15 cellular contexts compared by ENCODE assay signal in the genomic region with DNA sequence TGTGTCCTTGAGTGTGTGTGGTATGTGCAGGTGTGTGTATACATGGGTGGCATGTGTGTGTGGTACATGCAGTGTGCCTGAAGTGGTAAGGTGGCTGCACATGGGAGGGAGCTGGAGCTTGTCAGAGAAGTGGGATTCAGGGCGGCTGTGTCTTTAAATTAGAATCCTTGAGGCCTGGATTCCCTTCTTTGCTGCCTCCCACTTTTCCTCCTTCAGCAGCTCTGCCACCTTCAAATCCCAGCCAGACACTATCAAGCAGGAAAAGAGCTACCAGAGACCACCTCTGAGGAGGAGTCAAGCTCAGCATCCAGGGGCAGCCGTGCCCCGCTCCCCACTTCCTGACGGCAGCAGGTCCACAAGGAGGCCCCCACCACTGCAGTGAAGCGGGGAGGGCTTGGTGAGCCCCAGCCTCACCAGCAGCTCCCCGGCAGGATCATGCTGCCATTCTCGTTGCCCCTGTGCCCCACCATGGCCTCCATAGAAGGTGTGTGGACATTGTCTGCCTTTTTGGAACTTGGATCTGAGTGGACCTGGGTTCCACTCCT.
DNase-seq lines count a peak whose midpoint lies in the region; ATAC-seq and TF ChIP-seq lines count a peak whose summit lies in the region.
"Had no signal": no experiment of that assay in that cellular context is flagged by ENCODE, and none has a peak within 500 bp of the region (broad histone marks: within the 10 kb centered on the region; RNA-seq: fewer than 3 reads in every experiment).

No MANE protein-coding gene starts in this region.

- no peaks in the 10 kb centered on the region for H4K20me1 ChIP-seq in GM23338 (replicated peaks; ENCODE audit: insufficient read depth)

- H3K27ac Mint-ChIP-seq in GM23338 (no peak overlapping the region), nephron progenitor cell (peak overlapping the region; percentile 76)
- H3K27ac Mint-ChIP-seq: CD14-positive monocyte; CD8-positive, alpha-beta T cell; H9 had no signal

- no peaks in the 10 kb centered on the region for H3F3A ChIP-seq in GM23338 (replicated peaks; ENCODE audit: low read depth)

- TF ChIP-seq CTCF in GM23338 (conservative IDR thresholded peaks at IDR 0.05; ENCODE audit: low read depth in 2 of 2) (no peak), WERI-Rb-1 (IDR thresholded peaks at IDR 0.05; ENCODE audit: low read depth, low read length) (no peak), nephron progenitor cell (IDR thresholded peaks at IDR 0.05) (no peak), spleen (IDR thresholded peaks at IDR 0.05 in 8 of 11, conservative IDR thresholded peaks at IDR 0.05 in 3 of 11) (no peak)

- no peaks in the 10 kb centered on the region; the same call in 2 of the 3 replicates for H3K36me3 Mint-ChIP-seq in GM23338 (ENCODE audit: low read depth)
- H3K36me3 Mint-ChIP-seq in nephron progenitor cell (ENCODE audit: low read depth), result no peaks in the 10 kb centered on the region
- H3K36me3 Mint-ChIP-seq: CD14-positive monocyte; CD8-positive, alpha-beta T cell had no signal

- H3K27ac ChIP-seq in GM23338 (ENCODE audit: low read depth), result no peak overlapping the region
- H3K27ac ChIP-seq in WERI-Rb-1, result peak overlapping the region; percentile 82
- H3K27ac ChIP-seq in spleen, result no peak overlapping the region

- no peak for TF ChIP-seq POLR2A in spleen (IDR thresholded peaks at IDR 0.05)

- intact Hi-C loops in spleen (cut with DNase I; ENCODE audit: low total_unique reads), result no loop called here

- ATAC-seq in GM23338, result no peak
- no peak for ATAC-seq in GM19328 (IDR thresholded peaks at IDR 0.05; ENCODE audit: unreplicated experiment)
- ATAC-seq: CD8-positive, alpha-beta T cell; K562 had no signal

- H3K4me1 ChIP-seq in GM23338 (ENCODE audit: insufficient read depth) (peaks cover 13% of the 10 kb centered on the region), spleen (no peaks in the 10 kb centered on the region)
- H3K4me1 ChIP-seq: BE2C had no signal

- H3K4me2 ChIP-seq in GM23338, result no peak overlapping the region

- H3K9me3 Mint-ChIP-seq in GM23338 (no peaks in the 10 kb centered on the region), nephron progenitor cell (no peaks in the 10 kb centered on the region)
- H3K9me3 Mint-ChIP-seq: CD8-positive, alpha-beta T cell; H9 had no signal

- H3K4me1 Mint-ChIP-seq in GM23338 (peaks cover 11% of the 10 kb centered on the region), nephron progenitor cell (peaks cover 57% of the 10 kb centered on the region)

- peak overlapping the region; percentile 81; the same call in 1 of the 2 replicates for H2AFZ ChIP-seq in GM23338

- H3K4me3 ChIP-seq in GM23338 (no peak overlapping the region), WERI-Rb-1 (ENCODE audit: low read depth, low read length) (no peak overlapping the region), spleen (no peak overlapping the region)
- H3K4me3 ChIP-seq: K562 had no signal

- H3K36me3 ChIP-seq in GM23338 (ENCODE audit: insufficient read depth), result no peaks in the 10 kb centered on the region
- H3K36me3 ChIP-seq in WERI-Rb-1, result no peaks in the 10 kb centered on the region
- no peaks in the 10 kb centered on the region for H3K36me3 ChIP-seq in spleen
- H3K36me3 ChIP-seq: BE2C had no signal

- H3K9me3 ChIP-seq in WERI-Rb-1 (ENCODE audit: severe bottlenecking) (no peaks in the 10 kb centered on the region), spleen (no peaks in the 10 kb centered on the region)
- H3K9me3 ChIP-seq: BE2C had no signal

- WGBS in spleen, 5 donors, result 61 to 94% (median 82%) methylated on average over 3 to 7 of the region's 7 CpGs

- H3K4me3 Mint-ChIP-seq in GM23338, result no peak overlapping the region
- no peak overlapping the region for H3K4me3 Mint-ChIP-seq in nephron progenitor cell
- H3K4me3 Mint-ChIP-seq: CD14-positive monocyte; CD8-positive, alpha-beta T cell had no signal

- no peaks in the 10 kb centered on the region for H3K79me2 ChIP-seq in GM23338 (replicated peaks; ENCODE audit: insufficient read depth)

- H3K9me2 ChIP-seq in GM23338 (ENCODE audit: insufficient read depth), result no peaks in the 10 kb centered on the region

- no peak for DNase-seq in GM23338 (ENCODE audit: low spot score)
- DNase-seq in WERI-Rb-1, result no peak
- DNase-seq in nephron progenitor cell, result no peak
- DNase-seq in spleen, result peak; percentile 47
- DNase-seq in NOMO-1 (lab: John Stamatoyannopoulos, UW; ENCODE audit: unreplicated experiment in 2 of 2), result no peak
- no peak for DNase-seq in islet precursor cell
- DNase-seq: CD8-positive, alpha-beta T cell; COR-L47; DMS53; GF-D8 had no signal

- H3K27me3 ChIP-seq in GM23338 (ENCODE audit: insufficient read depth), result no peaks in the 10 kb centered on the region
- no peaks in the 10 kb centered on the region for H3K27me3 ChIP-seq in WERI-Rb-1 (ENCODE audit: insufficient read depth, low read depth, severe bottlenecking)
- peaks cover 0 to 4% (median 0%) of the 10 kb centered on the region in 7 donors for H3K27me3 ChIP-seq in spleen (replicated peaks in 1 of 7)
- H3K27me3 ChIP-seq: BE2C had no signal

- H3K27me3 Mint-ChIP-seq in GM23338 (ENCODE audit: insufficient read depth, low read depth, poor library complexity) (peaks cover 7% of the 10 kb centered on the region), nephron progenitor cell (ENCODE audit: low read depth, poor library complexity) (peaks cover 21% of the 10 kb centered on the region)

TF ChIP-seq in GM23338, 12 proteins besides CTCF, POLR2A, EP300 and RAD21 (continues in another document):
- TF ChIP-seq CREB1 (CRISPR knock-in tag; IDR thresholded peaks at IDR 0.05; ENCODE audit: low read depth) (no peak), ZNF331 (CRISPR knock-in tag; IDR thresholded peaks at IDR 0.05; ENCODE audit: low read depth) (no peak)
- TF ChIP-seq, protein P1, sequence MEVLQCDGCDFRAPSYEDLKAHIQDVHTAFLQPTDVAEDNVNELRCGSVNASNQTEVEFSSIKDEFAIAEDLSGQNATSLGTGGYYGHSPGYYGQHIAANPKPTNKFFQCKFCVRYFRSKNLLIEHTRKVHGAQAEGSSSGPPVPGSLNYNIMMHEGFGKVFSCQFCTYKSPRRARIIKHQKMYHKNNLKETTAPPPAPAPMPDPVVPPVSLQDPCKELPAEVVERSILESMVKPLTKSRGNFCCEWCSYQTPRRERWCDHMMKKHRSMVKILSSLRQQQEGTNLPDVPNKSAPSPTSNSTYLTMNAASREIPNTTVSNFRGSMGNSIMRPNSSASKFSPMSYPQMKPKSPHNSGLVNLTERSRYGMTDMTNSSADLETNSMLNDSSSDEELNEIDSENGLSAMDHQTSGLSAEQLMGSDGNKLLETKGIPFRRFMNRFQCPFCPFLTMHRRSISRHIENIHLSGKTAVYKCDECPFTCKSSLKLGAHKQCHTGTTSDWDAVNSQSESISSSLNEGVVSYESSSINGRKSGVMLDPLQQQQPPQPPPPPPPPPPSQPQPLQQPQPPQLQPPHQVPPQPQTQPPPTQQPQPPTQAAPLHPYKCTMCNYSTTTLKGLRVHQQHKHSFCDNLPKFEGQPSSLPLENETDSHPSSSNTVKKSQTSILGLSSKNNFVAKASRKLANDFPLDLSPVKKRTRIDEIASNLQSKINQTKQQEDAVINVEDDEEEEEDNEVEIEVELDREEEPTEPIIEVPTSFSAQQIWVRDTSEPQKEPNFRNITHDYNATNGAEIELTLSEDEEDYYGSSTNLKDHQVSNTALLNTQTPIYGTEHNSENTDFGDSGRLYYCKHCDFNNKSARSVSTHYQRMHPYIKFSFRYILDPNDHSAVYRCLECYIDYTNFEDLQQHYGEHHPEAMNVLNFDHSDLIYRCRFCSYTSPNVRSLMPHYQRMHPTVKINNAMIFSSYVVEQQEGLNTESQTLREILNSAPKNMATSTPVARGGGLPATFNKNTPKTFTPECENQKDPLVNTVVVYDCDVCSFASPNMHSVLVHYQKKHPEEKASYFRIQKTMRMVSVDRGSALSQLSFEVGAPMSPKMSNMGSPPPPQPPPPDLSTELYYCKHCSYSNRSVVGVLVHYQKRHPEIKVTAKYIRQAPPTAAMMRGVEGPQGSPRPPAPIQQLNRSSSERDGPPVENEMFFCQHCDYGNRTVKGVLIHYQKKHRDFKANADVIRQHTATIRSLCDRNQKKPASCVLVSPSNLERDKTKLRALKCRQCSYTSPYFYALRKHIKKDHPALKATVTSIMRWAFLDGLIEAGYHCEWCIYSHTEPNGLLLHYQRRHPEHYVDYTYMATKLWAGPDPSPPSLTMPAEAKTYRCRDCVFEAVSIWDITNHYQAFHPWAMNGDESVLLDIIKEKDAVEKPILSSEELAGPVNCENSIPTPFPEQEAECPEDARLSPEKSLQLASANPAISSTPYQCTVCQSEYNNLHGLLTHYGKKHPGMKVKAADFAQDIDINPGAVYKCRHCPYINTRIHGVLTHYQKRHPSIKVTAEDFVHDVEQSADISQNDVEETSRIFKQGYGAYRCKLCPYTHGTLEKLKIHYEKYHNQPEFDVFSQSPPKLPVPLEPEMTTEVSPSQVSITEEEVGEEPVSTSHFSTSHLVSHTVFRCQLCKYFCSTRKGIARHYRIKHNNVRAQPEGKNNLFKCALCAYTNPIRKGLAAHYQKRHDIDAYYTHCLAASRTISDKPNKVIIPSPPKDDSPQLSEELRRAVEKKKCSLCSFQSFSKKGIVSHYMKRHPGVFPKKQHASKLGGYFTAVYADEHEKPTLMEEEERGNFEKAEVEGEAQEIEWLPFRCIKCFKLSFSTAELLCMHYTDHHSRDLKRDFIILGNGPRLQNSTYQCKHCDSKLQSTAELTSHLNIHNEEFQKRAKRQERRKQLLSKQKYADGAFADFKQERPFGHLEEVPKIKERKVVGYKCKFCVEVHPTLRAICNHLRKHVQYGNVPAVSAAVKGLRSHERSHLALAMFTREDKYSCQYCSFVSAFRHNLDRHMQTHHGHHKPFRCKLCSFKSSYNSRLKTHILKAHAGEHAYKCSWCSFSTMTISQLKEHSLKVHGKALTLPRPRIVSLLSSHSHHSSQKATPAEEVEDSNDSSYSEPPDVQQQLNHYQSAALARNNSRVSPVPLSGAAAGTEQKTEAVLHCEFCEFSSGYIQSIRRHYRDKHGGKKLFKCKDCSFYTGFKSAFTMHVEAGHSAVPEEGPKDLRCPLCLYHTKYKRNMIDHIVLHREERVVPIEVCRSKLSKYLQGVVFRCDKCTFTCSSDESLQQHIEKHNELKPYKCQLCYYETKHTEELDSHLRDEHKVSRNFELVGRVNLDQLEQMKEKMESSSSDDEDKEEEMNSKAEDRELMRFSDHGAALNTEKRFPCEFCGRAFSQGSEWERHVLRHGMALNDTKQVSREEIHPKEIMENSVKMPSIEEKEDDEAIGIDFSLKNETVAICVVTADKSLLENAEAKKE (CRISPR knock-in tag; IDR thresholded peaks at IDR 0.05), result no peak
